8 cellular contexts compared by ENCODE assay signal in the genomic region with DNA sequence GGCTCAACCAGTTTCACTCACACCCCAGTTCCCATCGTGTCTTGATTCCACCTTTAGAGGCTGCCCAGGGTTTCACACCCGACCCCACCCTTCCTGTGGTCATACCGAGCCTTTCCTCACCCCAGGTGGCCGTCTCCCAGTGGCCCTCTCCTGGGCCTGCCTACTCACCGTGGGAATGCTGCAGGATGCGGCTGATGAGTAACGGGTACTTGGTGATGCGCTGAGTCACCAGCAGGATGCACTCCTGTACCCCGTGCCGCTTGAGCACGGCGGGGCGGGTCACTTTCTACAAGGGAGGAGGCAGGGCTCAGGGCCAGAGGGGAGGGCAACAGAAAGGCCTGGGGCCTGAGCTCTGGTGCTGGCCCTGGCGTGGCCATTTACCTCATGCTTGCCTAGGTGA. TPM values are rescaled to one million over a fixed set of nuclear protein-coding genes. Genes with fewer than 3 reads are reported as not detected.
DNase-seq lines count a peak whose midpoint lies in the region; ATAC-seq and TF ChIP-seq lines count a peak whose summit lies in the region.

No MANE protein-coding gene starts in this region.

- 32 to 40% methylated on average over 14 of the region's 14 CpGs for WGBS in lung, 2 donors

- H3K9me3 ChIP-seq in MG63: no peaks in the 10 kb centered on the region
- H3K9me3 ChIP-seq in lung (ENCODE audit: control insufficient read depth in 2 of 2, insufficient read depth in 1 of 2, low read length in 1 of 2): no peaks in the 10 kb centered on the region

- H3K27ac Mint-ChIP-seq in central memory CD8-positive, alpha-beta T cell (ENCODE audit: low read depth): peak overlapping the region; percentile 68

- peaks cover 5 to 12% of the 10 kb centered on the region in 2 donors for H3K4me1 ChIP-seq in lung (ENCODE audit: control insufficient read depth in 2 of 2, insufficient read depth in 2 of 2, low read length in 2 of 2)

- no peak for ATAC-seq in central memory CD8-positive, alpha-beta T cell (replicated peaks; ENCODE audit: extremely low read depth, poor library complexity, severe bottlenecking)
- peak; percentile 66 for ATAC-seq in lung (ENCODE audit: insufficient read depth, low FRiP score)
- no peak for ATAC-seq in GM19467 (IDR thresholded peaks at IDR 0.05; ENCODE audit: unreplicated experiment)
- no peak for ATAC-seq in HG02623 (IDR thresholded peaks at IDR 0.05; ENCODE audit: unreplicated experiment)

- H3K27ac ChIP-seq in lung (ENCODE audit: low read depth in 1 of 2, low read length in 1 of 2): peak overlapping the region; percentile 78 to 83

- H3K27me3 Mint-ChIP-seq in central memory CD8-positive, alpha-beta T cell: no peaks in the 10 kb centered on the region

- H3K4me3 Mint-ChIP-seq in central memory CD8-positive, alpha-beta T cell: peak overlapping the region; percentile 25

- H3K36me3 ChIP-seq in MG63 (peaks cover 94% of the 10 kb centered on the region), lung (ENCODE audit: control insufficient read depth in 2 of 2, insufficient read depth in 2 of 2, low read length in 2 of 2) (peaks cover 22 to 76% of the 10 kb centered on the region in 2 donors)

- no peaks in the 10 kb centered on the region for H3K27me3 ChIP-seq in MG63
- H3K27me3 ChIP-seq in lung (ENCODE audit: control insufficient read depth, insufficient read depth): no peaks in the 10 kb centered on the region

- H3K4me1 Mint-ChIP-seq in central memory CD8-positive, alpha-beta T cell: peaks cover 30% of the 10 kb centered on the region

- H3K4me3 ChIP-seq in MG63 (no peak overlapping the region), lung (no peak overlapping the region)

- DNase-seq in DMS53 (lab: John Stamatoyannopoulos, UW): peak; percentile 80
- peak; percentile 100 for DNase-seq in MG63
- no peak for DNase-seq in central memory CD8-positive, alpha-beta T cell (ENCODE audit: low spot score in 2 of 2)
- peak; percentile 68 for DNase-seq in lung (ENCODE audit: low spot score)
- DNase-seq in SK-N-DZ (ENCODE audit: low spot score): no peak
- DNase-seq in activated effector memory CD4-positive, alpha-beta T cell treated with Interleukin-2 at 50 U/mL for 16 hours: no peak

- H3K36me3 Mint-ChIP-seq in central memory CD8-positive, alpha-beta T cell (ENCODE audit: insufficient read depth): peaks cover 85% of the 10 kb centered on the region

- no peak for TF ChIP-seq CTCF in lung (IDR thresholded peaks at IDR 0.05; ENCODE audit: control extremely low read depth, extremely low read depth)

- H3K9me3 Mint-ChIP-seq in central memory CD8-positive, alpha-beta T cell: no peaks in the 10 kb centered on the region

RNA-seq across cellular contexts. Expression of gene ARHGEF2, which starts 16.4 kb away (rescaled TPM):
- total RNA-seq in MG63 (2014; rRNA removed; shearing (Covaris generic); ENCODE audit: low replicate concordance): 38.7 and 70.6 TPM in 2 replicates
- 100 to 1,000 TPM; 148 to 289 TPM for total RNA-seq in lung
- polyA plus RNA-seq in lung: 10 to 100 TPM; 72.0 to 91.4 TPM
- polyA plus RNA-seq in SK-N-DZ (2014; cell fraction: cytosol; rRNA removed): 27.9 and 32.8 TPM in 2 replicates
- 34.7 and 45.4 TPM in 2 replicates for polyA plus RNA-seq in SK-N-DZ (2014; cell fraction: nucleus; rRNA removed)

RNA-seq across cellular contexts. Expression of gene RXFP4, which starts 20.5 kb away (rescaled TPM):
- total RNA-seq in MG63 (2014; rRNA removed; shearing (Covaris generic); ENCODE audit: low replicate concordance): not detected in 2 replicates
- total RNA-seq in lung: not detected
- polyA plus RNA-seq in lung: under 1 TPM; 0.05 to 0.20 TPM
- not detected in 2 replicates for polyA plus RNA-seq in SK-N-DZ (2014; cell fraction: cytosol; rRNA removed)
- polyA plus RNA-seq in SK-N-DZ (2014; cell fraction: nucleus; rRNA removed): not detected in 2 replicates

RNA-seq across cellular contexts. Expression of gene KHDC4, which starts 27.7 kb away (rescaled TPM):
- total RNA-seq in MG63 (2014; rRNA removed; shearing (Covaris generic); ENCODE audit: low replicate concordance): 26.0 and 32.1 TPM in 2 replicates
- 10 to 100 TPM; 35.0 to 63.1 TPM for total RNA-seq in lung
- 10 to 100 TPM; 15.4 to 34.2 TPM for polyA plus RNA-seq in lung
- 84.3 and 84.8 TPM in 2 replicates for polyA plus RNA-seq in SK-N-DZ (2014; cell fraction: cytosol; rRNA removed)
- polyA plus RNA-seq in SK-N-DZ (2014; cell fraction: nucleus; rRNA removed): 250 and 318 TPM in 2 replicates

RNA-seq across cellular contexts. Expression of gene RIT1, which starts 50.8 kb away (rescaled TPM):
- total RNA-seq in MG63 (2014; rRNA removed; shearing (Covaris generic); ENCODE audit: low replicate concordance): 43.4 and 54.6 TPM in 2 replicates
- total RNA-seq in lung: 10 to 100 TPM; 43.6 to 58.2 TPM
- 10 to 100 TPM; 15.8 to 41.4 TPM for polyA plus RNA-seq in lung
- 17.5 and 27.2 TPM in 2 replicates for polyA plus RNA-seq in SK-N-DZ (2014; cell fraction: cytosol; rRNA removed)
- polyA plus RNA-seq in SK-N-DZ (2014; cell fraction: nucleus; rRNA removed): 15.0 and 20.5 TPM in 2 replicates

RNA-seq across cellular contexts. Expression of gene SSR2, which starts 58.8 kb away (rescaled TPM):
- 243 and 387 TPM in 2 replicates for total RNA-seq in MG63 (2014; rRNA removed; shearing (Covaris generic); ENCODE audit: low replicate concordance)
- 100 to 1,000 TPM; 281 to 289 TPM for total RNA-seq in lung
- polyA plus RNA-seq in lung: 100 to 1,000 TPM; 294 to 467 TPM
- 313 and 427 TPM in 2 replicates for polyA plus RNA-seq in SK-N-DZ (2014; cell fraction: cytosol; rRNA removed)
- polyA plus RNA-seq in SK-N-DZ (2014; cell fraction: nucleus; rRNA removed): 175 and 241 TPM in 2 replicates

Comparison
In these comparisons a context has a peak if more than half of its experiments do, and no peak if none do; other contexts are left out.
1. DNase-seq: peak in DMS53 (single experiment), MG63 (single experiment) and lung (single experiment); none in central memory CD8-positive, alpha-beta T cell (0 of 2), SK-N-DZ (single experiment) and activated effector memory CD4-positive, alpha-beta T cell treated with Interleukin-2 at 50 U/mL for 16 hours (single experiment).